Comparison of ENCODE assay signal across 8 cellular contexts in genomic region chr4:98994474-98995182, GRCh38. TPM values are rescaled to one million over a fixed set of nuclear protein-coding genes. Genes with fewer than 3 reads are reported as not detected.
DNase-seq lines count a peak whose midpoint lies in the region; ATAC-seq and TF ChIP-seq lines count a peak whose summit lies in the region.

No MANE protein-coding gene starts in this region.

- POLR2A ChIA-PET in HEK293 (lab: Yijun Ruan, JAX), result interaction anchor here (0.6 to 1.8 kb wide), 15 partner anchors 8 to 733 kb away, joined by 3 to 36 read pairs (median 5); partner anchors contain the start of genes ADH5, EIF4E and RAP1GDS1

- CTCF ChIA-PET in HEK293 (lab: Yijun Ruan, JAX), result interaction anchor here (0.8 to 5.0 kb wide), 10 partner anchors 14 to 845 kb away, joined by 3 to 44 read pairs (median 4); no protein-coding TSS in a partner anchor

- TF ChIP-seq CTCF in HEK293 (tag by site-specific recombination; IDR thresholded peaks at IDR 0.05) (no peak), fibroblast of lung (conservative IDR thresholded peaks at IDR 0.05 in 1 of 2, IDR thresholded peaks at IDR 0.05 in 1 of 2; ENCODE audit: low read depth in 1 of 2, low read length in 2 of 2) (no peak)

- DNase-seq in SK-MEL-5 (ENCODE audit: low read depth, low spot score), result peak; percentile 9
- DNase-seq in fibroblast of lung (ENCODE audit: low read depth in 2 of 2), result peak in 1 of 2 donors; percentile 19
- no peak for DNase-seq in dedifferentiated amniotic fluid mesenchymal stem cell (ENCODE audit: extremely low spot score)
- DNase-seq in superior temporal gyrus (ENCODE audit: extremely low spot score), result no peak

- no peaks in the 10 kb centered on the region for H4K20me1 ChIP-seq in fibroblast of lung (ENCODE audit: control insufficient read depth, extremely low read depth, insufficient read depth, low read length)

- no peaks in the 10 kb centered on the region for H3K27me3 ChIP-seq in fibroblast of lung (ENCODE audit: control insufficient read depth, insufficient read depth, low read length)
- no peaks in the 10 kb centered on the region for H3K27me3 ChIP-seq in rectal smooth muscle tissue (ENCODE audit: control insufficient read depth, insufficient read depth, low read length)

- peaks cover 34% of the 10 kb centered on the region for H3K79me2 ChIP-seq in fibroblast of lung (ENCODE audit: control insufficient read depth, insufficient read depth, low read length)

- ATAC-seq in HG02610 (IDR thresholded peaks at IDR 0.05; ENCODE audit: unreplicated experiment) (no peak), GM21786 (IDR thresholded peaks at IDR 0.05; ENCODE audit: unreplicated experiment) (no peak)

- peak overlapping the region; percentile 80 for H2AFZ ChIP-seq in fibroblast of lung (ENCODE audit: low read length)

- H3K4me1 ChIP-seq in HEK293 (ENCODE audit: control insufficient read depth, insufficient read depth, low read length), result no peaks in the 10 kb centered on the region
- H3K4me1 ChIP-seq in fibroblast of lung (ENCODE audit: control insufficient read depth, extremely low read depth, insufficient read depth, low read length), result no peaks in the 10 kb centered on the region
- peaks cover 8% of the 10 kb centered on the region for H3K4me1 ChIP-seq in rectal smooth muscle tissue (ENCODE audit: control insufficient read depth, insufficient read depth, low read length)

- peak overlapping the region; percentile 67 for H3K4me2 ChIP-seq in fibroblast of lung (ENCODE audit: extremely low read depth, insufficient read depth, low read length)

- H3K36me3 ChIP-seq in HEK293 (ENCODE audit: control insufficient read depth in 2 of 2, insufficient read depth in 1 of 2, low read length in 2 of 2) (no peaks in the 10 kb centered on the region), fibroblast of lung (ENCODE audit: control insufficient read depth, insufficient read depth, low read length) (no peaks in the 10 kb centered on the region), rectal smooth muscle tissue (ENCODE audit: control insufficient read depth, insufficient read depth, low read length) (no peaks in the 10 kb centered on the region)

- in situ Hi-C loops in SK-MEL-5 (cut with HindIII; ENCODE audit: low pct_unique_long_range_greater_than_20kb, low sequenced_read_pairs), result no loop called here

- H3K9ac ChIP-seq in fibroblast of lung (ENCODE audit: insufficient read depth, low read length), result peak overlapping the region; percentile 58
- H3K9ac ChIP-seq in rectal smooth muscle tissue (ENCODE audit: low read length), result peak overlapping the region; percentile 57

- H3K4me3 ChIP-seq in HEK293 (ENCODE audit: low read depth, low read length) (peak overlapping the region; percentile 47), fibroblast of lung (replicated peaks in 1 of 4; ENCODE audit: control extremely low read depth in 1 of 4, insufficient read depth in 1 of 4, low read depth in 3 of 4, low read length in 4 of 4) (peak overlapping the region; percentile 28 to 67 (median 57)), rectal smooth muscle tissue (ENCODE audit: low read length) (peak overlapping the region; percentile 83)

- H3K27ac ChIP-seq in HEK293 (ENCODE audit: extremely low read depth, low read depth, low read length) (peak overlapping the region; percentile 60; the same call in 1 of the 2 replicates), fibroblast of lung (ENCODE audit: insufficient read depth, low read length) (peak overlapping the region; percentile 72), rectal smooth muscle tissue (ENCODE audit: low read depth, low read length) (peak overlapping the region; percentile 92)

- H3K9me3 ChIP-seq in HEK293 (ENCODE audit: control insufficient read depth, insufficient read depth, low read depth, low read length) (no peaks in the 10 kb centered on the region), fibroblast of lung (ENCODE audit: control insufficient read depth, insufficient read depth, low read depth, low read length) (no peaks in the 10 kb centered on the region)

TF ChIP-seq in HEK293, 187 proteins besides CTCF, POLR2A, EP300 and RAD21:
- 0 out of 2 replicates have a peak, but pooled peaks have one; percentile 31 for TF ChIP-seq SCRT1 (tag by site-specific recombination; IDR thresholded peaks at IDR 0.05; ENCODE audit: borderline replicate concordance)
- TF ChIP-seq SCRT2 (tag by site-specific recombination; IDR thresholded peaks at IDR 0.05), result peak; percentile 91
- 0 out of 2 replicates have a peak, but pooled peaks have one; percentile 12 for TF ChIP-seq TRIM28 (IDR thresholded peaks at IDR 0.05; ENCODE audit: borderline replicate concordance, low read length)
- no peak for TF ChIP-seq EGR2 (tag by site-specific recombination; IDR thresholded peaks at IDR 0.05; ENCODE audit: low read depth)
- TF ChIP-seq, protein P1, sequence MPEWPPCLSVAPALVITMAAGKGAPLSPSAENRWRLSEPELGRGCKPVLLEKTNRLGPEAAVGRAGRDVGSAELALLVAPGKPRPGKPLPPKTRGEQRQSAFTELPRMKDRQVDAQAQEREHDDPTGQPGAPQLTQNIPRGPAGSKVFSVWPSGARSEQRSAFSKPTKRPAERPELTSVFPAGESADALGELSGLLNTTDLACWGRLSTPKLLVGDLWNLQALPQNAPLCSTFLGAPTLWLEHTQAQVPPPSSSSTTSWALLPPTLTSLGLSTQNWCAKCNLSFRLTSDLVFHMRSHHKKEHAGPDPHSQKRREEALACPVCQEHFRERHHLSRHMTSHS (tag by site-specific recombination; IDR thresholded peaks at IDR 0.05), result no peak
- TF ChIP-seq ZNF513 (tag by site-specific recombination; IDR thresholded peaks at IDR 0.05), result no peak
- no peak for TF ChIP-seq ZNF2 (tag by site-specific recombination; IDR thresholded peaks at IDR 0.05)
- TF ChIP-seq ZNF335 (tag by site-specific recombination; conservative IDR thresholded peaks at IDR 0.05), result peak; percentile 16; the same call in 1 of the 2 replicates

RNA-seq across cellular contexts. Expression of gene METAP1, which starts 0.9 kb away (rescaled TPM):
- total RNA-seq in SK-MEL-5 (2014; rRNA removed; shearing (Covaris generic)), result 53.1 and 58.4 TPM in 2 replicates
- 44.4 and 49.6 TPM in 2 replicates for polyA plus RNA-seq in SK-MEL-5 (2015; cell fraction: cytosol; rRNA removed)
- polyA plus RNA-seq in SK-MEL-5 (2015; cell fraction: nucleus; rRNA removed), result 81.4 and 111 TPM in 2 replicates
- 24.7 and 38.5 TPM in 2 replicates for total RNA-seq in fibroblast of lung
- polyA plus RNA-seq in fibroblast of lung, result 76.4 and 91.6 TPM in 2 replicates
- polyA plus RNA-seq in fibroblast of lung (2012), result 40.8 and 46.1 TPM in 2 replicates
- 21.2 and 34.7 TPM in 2 replicates for polyA minus RNA-seq in fibroblast of lung (ENCODE audit: low replicate concordance)
